In the genomic region with DNA sequence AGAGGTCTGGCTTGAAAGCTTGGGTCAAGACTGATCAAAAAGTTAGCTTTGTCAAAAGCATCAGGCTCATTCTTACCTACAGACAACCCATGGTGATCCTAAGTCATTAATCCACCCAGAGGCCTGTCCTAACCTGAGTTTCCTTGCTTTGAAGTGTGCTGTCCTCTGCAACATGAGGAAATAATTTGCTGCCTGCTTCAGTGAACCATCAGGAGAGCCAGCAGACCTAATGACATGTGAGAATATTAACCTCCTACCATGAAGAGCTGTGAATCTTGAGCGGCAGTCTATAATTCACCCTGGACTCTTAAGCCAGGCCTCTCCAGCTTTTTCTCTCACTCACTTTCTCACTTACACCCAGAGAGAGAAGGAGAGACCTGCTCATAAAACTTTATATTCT, we compare ENCODE assay signal across 29 cellular contexts.
"Had no signal": no experiment of that assay in that cellular context is flagged by ENCODE, and none has a peak within 500 bp of the region (broad histone marks: within the 10 kb centered on the region; RNA-seq: fewer than 3 reads in every experiment).

No MANE protein-coding gene starts in this region.

- H3K9me3 Mint-ChIP-seq: natural killer cell treated with Interleukin-12 subunit alpha and Interleukin-12 subunit beta and Interleukin-15 and Interleukin-18, amount 100 ng/mL, for 72 hours; neural progenitor cell; stimulated activated effector memory CD8-positive, alpha-beta T cell treated with anti-CD3 and anti-CD28 coated beads, Interleukin-12 subunit alpha, Interleukin-12 subunit beta, amount 100 ng/mL, for 72 hours; stimulated activated naive B cell treated with anti-CD40 and anti-IgM and Interleukin-4, amounts not matched to agents 10 μg/mL and 1 μg/mL and 100 μg/mL, for 72 hours; stimulated activated naive CD8-positive, alpha-beta T cell treated with anti-CD3 and anti-CD28 coated beads, Interleukin-15, Interleukin-2, amounts not matched to agents 100 ng/mL and 50 ng/mL, for 24 hours had no signal

- H3K36me3 ChIP-seq: neural progenitor cell, ovary, spleen, stomach, thoracic aorta, thyroid gland, tibial nerve, upper lobe of left lung, vagina had no signal

- H3K36me3 Mint-ChIP-seq: naive thymus-derived CD8-positive, alpha-beta T cell; natural killer cell treated with Interleukin-12 subunit alpha and Interleukin-12 subunit beta and Interleukin-15 and Interleukin-18, amount 100 ng/mL, for 72 hours; neural progenitor cell; stimulated activated effector memory CD8-positive, alpha-beta T cell treated with anti-CD3 and anti-CD28 coated beads, Interleukin-12 subunit alpha, Interleukin-12 subunit beta, amount 100 ng/mL, for 72 hours; stimulated activated naive B cell treated with anti-CD40 and anti-IgM and Interleukin-4, amounts not matched to agents 10 μg/mL and 1 μg/mL and 100 μg/mL, for 72 hours had no signal

- H3K27me3 Mint-ChIP-seq: stimulated activated naive B cell treated with anti-CD40 and anti-IgM and Interleukin-4, amounts not matched to agents 10 μg/mL and 1 μg/mL and 100 μg/mL, for 72 hours; stimulated activated naive CD8-positive, alpha-beta T cell treated with anti-CD3 and anti-CD28 coated beads, Interleukin-15, Interleukin-2, amounts not matched to agents 100 ng/mL and 50 ng/mL, for 24 hours had no signal

- H3K27me3 ChIP-seq: neural progenitor cell, ovary, spleen, stomach, thyroid gland, tibial nerve, upper lobe of left lung, vagina had no signal

- FAIRE-seq: urothelium cell line had no signal

- H3K27ac Mint-ChIP-seq: naive thymus-derived CD8-positive, alpha-beta T cell; natural killer cell treated with Interleukin-12 subunit alpha and Interleukin-12 subunit beta and Interleukin-15 and Interleukin-18, amount 100 ng/mL, for 72 hours; neural progenitor cell; progenitor cell of endocrine pancreas; stimulated activated effector memory CD8-positive, alpha-beta T cell treated with anti-CD3 and anti-CD28 coated beads, Interleukin-12 subunit alpha, Interleukin-12 subunit beta, amount 100 ng/mL, for 72 hours; stimulated activated naive B cell treated with anti-CD40 and anti-IgM and Interleukin-4, amounts not matched to agents 10 μg/mL and 1 μg/mL and 100 μg/mL, for 72 hours; stimulated activated naive CD8-positive, alpha-beta T cell treated with anti-CD3 and anti-CD28 coated beads, Interleukin-15, Interleukin-2, amounts not matched to agents 100 ng/mL and 50 ng/mL, for 24 hours had no signal

- ATAC-seq: naive thymus-derived CD8-positive, alpha-beta T cell; natural killer cell treated with Interleukin-12 subunit alpha and Interleukin-12 subunit beta and Interleukin-15 and Interleukin-18, amount 100 ng/mL, for 72 hours; psoas muscle; right cardiac atrium; sciatic nerve; stimulated activated effector memory CD8-positive, alpha-beta T cell treated with anti-CD3 and anti-CD28 coated beads, Interleukin-12 subunit alpha, Interleukin-12 subunit beta, amount 100 ng/mL, for 72 hours; stimulated activated naive B cell treated with anti-CD40 and anti-IgM and Interleukin-4, amounts not matched to agents 10 μg/mL and 1 μg/mL and 100 μg/mL, for 72 hours had no signal

- H3K4me3 ChIP-seq: neural progenitor cell, ovary, psoas muscle, skin epidermis, smooth muscle cell, spleen, stomach, thoracic aorta, thyroid gland, tibial nerve, upper lobe of left lung, vagina had no signal

- H3K4me1 Mint-ChIP-seq: naive thymus-derived CD8-positive, alpha-beta T cell; stimulated activated effector memory CD8-positive, alpha-beta T cell treated with anti-CD3 and anti-CD28 coated beads, Interleukin-12 subunit alpha, Interleukin-12 subunit beta, amount 100 ng/mL, for 72 hours; stimulated activated naive B cell treated with anti-CD40 and anti-IgM and Interleukin-4, amounts not matched to agents 10 μg/mL and 1 μg/mL and 100 μg/mL, for 72 hours had no signal

- H3K4me3 Mint-ChIP-seq: naive thymus-derived CD8-positive, alpha-beta T cell; natural killer cell treated with Interleukin-12 subunit alpha and Interleukin-12 subunit beta and Interleukin-15 and Interleukin-18, amount 100 ng/mL, for 72 hours; neural progenitor cell; stimulated activated effector memory CD8-positive, alpha-beta T cell treated with anti-CD3 and anti-CD28 coated beads, Interleukin-12 subunit alpha, Interleukin-12 subunit beta, amount 100 ng/mL, for 72 hours; stimulated activated naive B cell treated with anti-CD40 and anti-IgM and Interleukin-4, amounts not matched to agents 10 μg/mL and 1 μg/mL and 100 μg/mL, for 72 hours; stimulated activated naive CD8-positive, alpha-beta T cell treated with anti-CD3 and anti-CD28 coated beads, Interleukin-15, Interleukin-2, amounts not matched to agents 100 ng/mL and 50 ng/mL, for 24 hours had no signal

- DNase-seq: naive thymus-derived CD8-positive, alpha-beta T cell; occipital lobe; ovary; posterior cingulate gyrus; psoas muscle; right cardiac atrium; spleen; stimulated activated CD4-positive, alpha-beta T cell treated with anti-CD3 and anti-CD28 coated beads, Interleukin-12 subunit alpha, Interleukin-12 subunit beta, amount 100 ng/mL, for 4 hours; stimulated activated CD4-positive, alpha-beta T cell treated with anti-CD3 and anti-CD28 coated beads, Interleukin-1b, Interleukin-23, amount 100 ng/mL, for 48 hours; stimulated activated CD4-positive, alpha-beta T cell treated with anti-CD3 and anti-CD28 coated beads, Interleukin-2, amount 100 ng/mL, for 48 hours; stimulated activated CD4-positive, alpha-beta T cell treated with anti-CD3 and anti-CD28 coated beads, Interleukin-4, amount 100 ng/mL, for 24 hours; stimulated activated naive B cell treated with anti-CD40 and anti-IgM and Interleukin-4, amounts not matched to agents 10 μg/mL and 1 μg/mL and 100 μg/mL, for 72 hours; stimulated activated naive CD4-positive, alpha-beta T cell treated with Interleukin-2 at 50 U/mL for 16 hours; stomach; thyroid gland; trophoblast cell; upper lobe of left lung had no signal
